17 cellular contexts compared by ENCODE assay signal in the genomic region with DNA sequence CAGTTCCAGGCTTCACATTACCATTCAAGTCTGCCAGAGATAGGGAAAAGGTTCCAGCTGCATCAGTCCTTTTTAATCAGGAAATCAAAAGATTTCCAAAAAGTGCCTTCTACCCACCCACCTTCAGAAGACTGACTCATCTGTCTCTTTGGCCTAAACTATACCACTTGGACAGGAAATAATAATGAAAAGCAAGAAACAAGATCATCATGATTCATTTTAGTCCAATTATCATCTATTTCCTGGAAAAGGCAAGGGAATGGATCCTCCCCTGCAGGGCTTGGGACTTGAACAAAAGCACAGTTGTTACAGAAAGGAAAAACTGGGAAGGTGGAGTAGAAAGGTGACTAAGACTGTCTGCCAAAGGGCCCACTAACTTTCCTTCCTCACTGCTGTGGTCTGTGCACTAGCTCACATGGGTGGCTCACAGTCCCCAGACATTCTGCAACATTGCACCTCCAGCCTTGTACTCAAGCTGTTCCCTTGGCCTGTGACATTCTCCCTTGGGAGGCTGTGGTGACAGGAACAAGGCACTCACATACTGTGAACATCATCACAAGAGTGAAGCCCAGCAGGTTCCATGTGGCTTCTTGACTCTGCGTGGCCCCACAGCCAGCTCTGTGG.
DNase-seq lines count a peak whose midpoint lies in the region; ATAC-seq, FAIRE-seq and TF ChIP-seq lines count a peak whose summit lies in the region.
"Had no signal": no experiment of that assay in that cellular context is flagged by ENCODE, and none has a peak within 500 bp of the region (broad histone marks: within the 10 kb centered on the region; RNA-seq: fewer than 3 reads in every experiment).

No MANE protein-coding gene starts in this region.

- H3K4me3 ChIP-seq in AG10803 (ENCODE audit: low read length) (no peak overlapping the region), Karpas-422 (ENCODE audit: low read length) (no peak overlapping the region), mammary epithelial cell (replicated peaks in 1 of 3; ENCODE audit: insufficient read depth in 1 of 3, low read depth in 2 of 3, low read length in 3 of 3) (no peak overlapping the region)
- H3K4me3 ChIP-seq: Peyer's patch had no signal

- intact Hi-C loops in mammary epithelial cell (cut with micrococcal nuclease) = no loop called here

- H3K4me1 Mint-ChIP-seq in activated CD8-positive, alpha-beta T cell treated with anti-CD3 and anti-CD28 coated beads, Interleukin-2, amount 10 ng/mL, durations not matched to agents 7 days and 5 days (ENCODE audit: low read depth) = no peaks in the 10 kb centered on the region

- no peak for ATAC-seq in GM21515 (IDR thresholded peaks at IDR 0.05; ENCODE audit: unreplicated experiment)
- ATAC-seq in activated CD8-positive, alpha-beta T cell treated with anti-CD3 and anti-CD28 coated beads, Interleukin-2, amount 10 ng/mL, durations not matched to agents 7 days and 5 days = no peak

- no peak for TF ChIP-seq POLR2A in H54 (IDR thresholded peaks at IDR 0.05; ENCODE audit: low read depth, low read length)

- H3K4me2 ChIP-seq in Karpas-422 (ENCODE audit: low read depth, low read length, poor library complexity, severe bottlenecking) (no peak overlapping the region), mammary epithelial cell (ENCODE audit: insufficient read depth, low read depth, low read length) (peak overlapping the region; percentile 48)

- no peaks in the 10 kb centered on the region for H3K9me3 Mint-ChIP-seq in activated CD8-positive, alpha-beta T cell treated with anti-CD3 and anti-CD28 coated beads, Interleukin-2, amount 10 ng/mL, durations not matched to agents 7 days and 5 days (ENCODE audit: insufficient read depth)
- H3K9me3 Mint-ChIP-seq: HFFc6 had no signal

- H3K79me2 ChIP-seq in Karpas-422 (ENCODE audit: low read length) (no peaks in the 10 kb centered on the region), mammary epithelial cell (ENCODE audit: insufficient read depth, low read length) (no peaks in the 10 kb centered on the region)

- no peaks in the 10 kb centered on the region for H3K27me3 Mint-ChIP-seq in activated CD8-positive, alpha-beta T cell treated with anti-CD3 and anti-CD28 coated beads, Interleukin-2, amount 10 ng/mL, durations not matched to agents 7 days and 5 days (ENCODE audit: low read depth)
- H3K27me3 Mint-ChIP-seq: progenitor cell of endocrine pancreas had no signal

- no peak for FAIRE-seq in H54 (lab: Jason Lieb, UNC)

- no peaks in the 10 kb centered on the region for H3K9me3 ChIP-seq in Karpas-422 (ENCODE audit: low read length)
- H3K9me3 ChIP-seq in mammary epithelial cell (replicated peaks; ENCODE audit: insufficient read depth, low read length) = no peaks in the 10 kb centered on the region
- H3K9me3 ChIP-seq: BE2C, Peyer's patch had no signal

- no peak overlapping the region for H3K4me3 Mint-ChIP-seq in activated CD8-positive, alpha-beta T cell treated with anti-CD3 and anti-CD28 coated beads, Interleukin-2, amount 10 ng/mL, durations not matched to agents 7 days and 5 days
- H3K4me3 Mint-ChIP-seq: HFFc6 had no signal

- no peaks in the 10 kb centered on the region for H3K36me3 Mint-ChIP-seq in activated CD8-positive, alpha-beta T cell treated with anti-CD3 and anti-CD28 coated beads, Interleukin-2, amount 10 ng/mL, durations not matched to agents 7 days and 5 days (ENCODE audit: low read depth)
- H3K36me3 Mint-ChIP-seq: activated naive CD4-positive, alpha-beta T cell treated with anti-CD3 and anti-CD28 coated beads, Interleukin-2, amount 50 U/mL, for 72 hours had no signal

- dilution Hi-C loops in mammary epithelial cell (cut with HindIII; ENCODE audit: low sequenced_read_pairs) = loop anchor here (5.0 kb wide), 1 partner anchor 74 kb away; a partner anchor contains a TSS

- H3K9me2 ChIP-seq in Karpas-422 (replicated peaks; ENCODE audit: insufficient read depth, low read length) = no peaks in the 10 kb centered on the region

- no TSS peak for BruUV-seq in mammary epithelial cell (replicated peaks; lab: Mats Ljungman, UMichigan)

- no peak overlapping the region for H3K27ac Mint-ChIP-seq in activated CD8-positive, alpha-beta T cell treated with anti-CD3 and anti-CD28 coated beads, Interleukin-2, amount 10 ng/mL, durations not matched to agents 7 days and 5 days
- H3K27ac Mint-ChIP-seq: activated naive CD4-positive, alpha-beta T cell treated with anti-CD3 and anti-CD28 coated beads, Interleukin-2, amount 50 U/mL, for 72 hours; HFFc6; progenitor cell of endocrine pancreas had no signal

- peak; percentile 46 for DNase-seq in AG10803 (ENCODE audit: low read depth)
- DNase-seq in Karpas-422 = no peak
- DNase-seq in mammary epithelial cell = peak; percentile 94
- peak; percentile 23 for DNase-seq in kidney glomerular epithelial cell (lab: John Stamatoyannopoulos, UW)
- no peak for DNase-seq in H54 (ENCODE audit: insufficient read length, low spot score)
- DNase-seq in activated CD8-positive, alpha-beta T cell treated with anti-CD3 and anti-CD28 coated beads, Interleukin-2, amount 10 ng/mL, durations not matched to agents 7 days and 5 days = no peak
- DNase-seq in NCI-H2227 treated with DMSO at 0.1 percent for 48 hours (lab: John Stamatoyannopoulos, UW) = no peak
- DNase-seq: BE2C, GDM1, HFFc6, NCI-H1105, NCI-H510A treated with DMSO at 0.1 percent for 48 hours, Peyer's patch, T-helper 9 cell had no signal

- no peak overlapping the region for H3K9ac ChIP-seq in Karpas-422 (ENCODE audit: low read length)
- H3K9ac ChIP-seq in mammary epithelial cell (ENCODE audit: insufficient read depth, low read length) = no peak overlapping the region

- in situ Hi-C loops in mammary epithelial cell (cut with MboI; ENCODE audit: low sequenced_read_pairs in 2 of 2) = no loop called here

- H3K27me3 ChIP-seq in Karpas-422 (ENCODE audit: low read length) (no peaks in the 10 kb centered on the region), mammary epithelial cell (ENCODE audit: insufficient read depth, low read length) (no peaks in the 10 kb centered on the region)
- H3K27me3 ChIP-seq: BE2C, Peyer's patch had no signal

- H2AFZ ChIP-seq in Karpas-422 (ENCODE audit: low read length) (peak overlapping the region; percentile 30; the same call in 1 of the 2 replicates), mammary epithelial cell (ENCODE audit: low read depth, low read length) (peak overlapping the region; percentile 12)

- no peak overlapping the region for H3K27ac ChIP-seq in Karpas-422 (ENCODE audit: low read length)
- peak overlapping the region; percentile 63 for H3K27ac ChIP-seq in mammary epithelial cell (ENCODE audit: insufficient read depth, low read depth, low read length)
- H3K27ac ChIP-seq: Peyer's patch had no signal

- H3K4me1 ChIP-seq in Karpas-422 (ENCODE audit: low read length) (peaks cover 28% of the 10 kb centered on the region), mammary epithelial cell (ENCODE audit: insufficient read depth, low read length) (peaks cover 42% of the 10 kb centered on the region)
- H3K4me1 ChIP-seq: BE2C, Peyer's patch had no signal

- H3K36me3 ChIP-seq in Karpas-422 (ENCODE audit: insufficient read depth, low read length) (no peaks in the 10 kb centered on the region), mammary epithelial cell (ENCODE audit: insufficient read depth, low read length) (no peaks in the 10 kb centered on the region)
- H3K36me3 ChIP-seq: BE2C, Peyer's patch had no signal

- H4K20me1 ChIP-seq in Karpas-422 (ENCODE audit: insufficient read depth, low read depth, low read length) (no peaks in the 10 kb centered on the region), mammary epithelial cell (ENCODE audit: insufficient read depth, low read length) (no peaks in the 10 kb centered on the region)

- POLR2A ChIA-PET in activated CD8-positive, alpha-beta T cell treated with anti-CD3 and anti-CD28 coated beads, Interleukin-2, amount 10 ng/mL, durations not matched to agents 7 days and 5 days (lab: Charles Lee) = no interaction called here

- 100% methylated on average over 1 of the region's 1 CpG for WGBS in mammary epithelial cell (ENCODE audit: low coverage, missing lambda C conversion rate)

- CTCF ChIA-PET in mammary epithelial cell (lab: Charles Lee; ENCODE audit: low non-redundant PET) = no interaction called here
- CTCF ChIA-PET in activated CD8-positive, alpha-beta T cell treated with anti-CD3 and anti-CD28 coated beads, Interleukin-2, amount 10 ng/mL, durations not matched to agents 7 days and 5 days (lab: Charles Lee) = no interaction called here

- TF ChIP-seq CTCF in AG10803 (conservative IDR thresholded peaks at IDR 0.05; ENCODE audit: low read length) = no peak
- no peak for TF ChIP-seq CTCF in mammary epithelial cell (conservative IDR thresholded peaks at IDR 0.05 in 1 of 2, IDR thresholded peaks at IDR 0.05 in 1 of 2; ENCODE audit: extremely low read depth in 1 of 2, insufficient read depth in 1 of 2, low read depth in 1 of 2, low read length in 2 of 2)

Comparison
In these comparisons a context has a peak if more than half of its experiments do, and no peak if none do; other contexts are left out.
1. DNase-seq: peak in AG10803 (single experiment), mammary epithelial cell (single experiment) and kidney glomerular epithelial cell (single experiment); none in Karpas-422 (single experiment), H54 (single experiment), activated CD8-positive, alpha-beta T cell treated with anti-CD3 and anti-CD28 coated beads, Interleukin-2, amount 10 ng/mL, durations not matched to agents 7 days and 5 days (single experiment) and NCI-H2227 treated with DMSO at 0.1 percent for 48 hours (single experiment).